Comparison of ENCODE assay signal across 11 cellular contexts in genomic region chr3:49199900-49200281, GRCh38. TPM values are rescaled to one million over a fixed set of nuclear protein-coding genes. Genes with fewer than 3 reads are reported as not detected.
A peak's percentile ranks its signal among the peaks of the same experiment; 100 is the strongest.
DNase-seq lines count a peak whose midpoint lies in the region; ATAC-seq and TF ChIP-seq lines count a peak whose summit lies in the region.
"Had no signal": no experiment of that assay in that cellular context is flagged by ENCODE, and none has a peak within 500 bp of the region (broad histone marks: within the 10 kb centered on the region; RNA-seq: fewer than 3 reads in every experiment).

No MANE protein-coding gene starts in this region.

- TF ChIP-seq POLR2A in heart left ventricle (IDR thresholded peaks at IDR 0.05): no peak
- no peak for TF ChIP-seq POLR2A in vagina (IDR thresholded peaks at IDR 0.05)

- no peaks in the 10 kb centered on the region for H3K27me3 ChIP-seq in heart left ventricle
- no peaks in the 10 kb centered on the region for H3K27me3 ChIP-seq in vagina

- no peak for ATAC-seq in left cardiac atrium
- peak in 1 of 4 donors; percentile 29 for ATAC-seq in heart left ventricle
- ATAC-seq in HG03025 (IDR thresholded peaks at IDR 0.05; ENCODE audit: low FRiP score, unreplicated experiment): no peak
- ATAC-seq in GM18861 (IDR thresholded peaks at IDR 0.05; ENCODE audit: unreplicated experiment): no peak

- H3K36me3 ChIP-seq in heart left ventricle (no peaks in the 10 kb centered on the region), vagina (no peaks in the 10 kb centered on the region)

- no peak for TF ChIP-seq CTCF in heart left ventricle (IDR thresholded peaks at IDR 0.05)
- TF ChIP-seq CTCF in retinal pigment epithelial cell (conservative IDR thresholded peaks at IDR 0.05; ENCODE audit: low read depth, low read length): no peak
- TF ChIP-seq CTCF in vagina (IDR thresholded peaks at IDR 0.05): no peak

- H3K4me3 ChIP-seq in heart left ventricle (peak overlapping the region in 11 of 12 donors; percentile 20 to 81 (median 59)), retinal pigment epithelial cell (ENCODE audit: low read length) (peak overlapping the region; percentile 38), vagina (peak overlapping the region; percentile 53 to 60)

- peak; percentile 35 for DNase-seq in cardiac septum (ENCODE audit: low spot score)
- no peak for DNase-seq in left cardiac atrium
- no peak for DNase-seq in heart left ventricle
- no peak for DNase-seq in retinal pigment epithelial cell (ENCODE audit: low read depth)
- no peak for DNase-seq in vagina (ENCODE audit: extremely low spot score in 2 of 2)
- no peak for DNase-seq in A172 (ENCODE audit: low spot score)
- DNase-seq: cerebellar nuclear complex, DMS153, NCI-H510A had no signal

- H3K27ac ChIP-seq in heart left ventricle (peak overlapping the region; percentile 44 to 92 (median 80)), vagina (peak overlapping the region; percentile 78)

- no peaks in the 10 kb centered on the region for H3K9me3 ChIP-seq in heart left ventricle
- no peaks in the 10 kb centered on the region for H3K9me3 ChIP-seq in vagina

- WGBS in heart left ventricle, 4 donors: 45 to 74% (median 68%) methylated on average over 13 to 15 of the region's 15 CpGs

- intact Hi-C loops in cardiac septum (cut with DNase I): loop anchor here (2.0 kb wide), 1 partner anchor 27 kb away; no protein-coding TSS in a partner anchor
- intact Hi-C loops in left cardiac atrium (cut with DNase I): no loop called here
- intact Hi-C loops in heart left ventricle (cut with DNase I): loop anchor here in 1 of 10 donors (2.0 kb wide), 1 partner anchor 77 kb away; the partner anchor contains the start of gene C3orf62
- intact Hi-C loops in vagina (cut with DNase I): no loop called here

- H3K4me1 ChIP-seq in heart left ventricle (peaks cover 0 to 29% (median 5%) of the 10 kb centered on the region in 12 donors), vagina (peaks cover 17% of the 10 kb centered on the region)

RNA-seq across cellular contexts. Expression of gene KLHDC8B, which starts 28.5 kb away (rescaled TPM):
- total RNA-seq in cardiac septum: 132 TPM
- total RNA-seq in left cardiac atrium: 10 to 100 TPM; 35.6 to 55.9 TPM
- total RNA-seq in heart left ventricle: 100 to 1,000 TPM in 7 of 9 donors, 10 to 100 TPM in 2; 96.9 to 138 (median 112) TPM
- 100 to 1,000 TPM in 1 of 2 donors, 10 to 100 TPM in 1; 66.3 to 134 TPM for polyA plus RNA-seq in heart left ventricle
- 43.7 TPM for total RNA-seq in vagina
- total RNA-seq in A172 (2014; rRNA removed; shearing (Covaris generic)): 9.0 and 16.0 TPM in 2 replicates

RNA-seq across cellular contexts. Expression of gene CCDC71, which starts 33.8 kb away (rescaled TPM):
- total RNA-seq in cardiac septum (11.4 TPM), left cardiac atrium (10 to 100 TPM; 12.3 to 15.3 TPM), heart left ventricle (10 to 100 TPM in 7 of 9 donors, 1 to 10 TPM in 2; 9.7 to 24.0 (median 14.6) TPM), vagina (30.4 TPM)
- 10 to 100 TPM in 1 of 2 donors, 1 to 10 TPM in 1; 9.8 to 17.7 TPM for polyA plus RNA-seq in heart left ventricle
- total RNA-seq in A172 (2014; rRNA removed; shearing (Covaris generic)): 18.8 and 25.6 TPM in 2 replicates
